In the genomic region with DNA sequence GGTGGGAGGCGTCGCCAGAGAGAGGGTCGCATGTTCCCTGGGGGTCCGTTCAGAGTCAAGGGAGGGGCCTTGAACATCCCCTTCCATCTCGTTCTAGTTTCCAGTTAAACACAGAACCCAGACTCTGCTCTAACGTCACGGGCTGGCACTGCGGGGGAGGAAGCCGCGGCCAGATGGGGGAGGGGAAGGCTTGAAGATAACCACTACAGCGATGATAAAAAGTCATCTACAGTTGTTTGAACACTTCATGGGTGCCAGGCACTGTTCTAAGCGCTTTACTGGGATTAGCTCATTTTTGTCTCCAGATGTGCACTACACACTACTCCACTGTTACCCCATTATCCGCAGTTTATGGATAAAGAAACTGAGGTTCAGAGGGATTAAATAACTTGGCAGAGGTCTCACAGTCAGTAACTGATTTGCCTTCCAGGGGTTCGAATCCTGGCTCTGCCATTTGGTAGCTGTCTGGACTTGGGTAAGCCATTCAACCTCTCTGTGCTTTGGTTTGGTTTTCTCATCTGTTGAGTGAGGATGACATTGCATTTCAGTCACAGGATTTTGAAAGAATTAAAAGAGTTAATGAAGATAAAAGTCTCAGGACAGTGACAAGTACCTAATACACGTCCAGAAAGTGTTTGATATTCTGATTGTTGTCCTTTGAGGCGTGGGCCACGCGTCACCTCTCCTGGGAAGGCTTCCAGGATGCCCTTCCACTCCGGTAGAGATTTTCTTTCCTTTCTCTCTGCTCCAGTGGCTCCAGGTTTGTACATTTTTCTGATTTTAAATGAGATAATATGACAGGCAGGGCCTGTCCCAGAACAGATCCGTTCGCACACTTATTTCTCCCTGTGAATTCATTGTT, we compare ENCODE assay signal across 8 cellular contexts. TPM values are rescaled to one million over a fixed set of nuclear protein-coding genes. Genes with fewer than 3 reads are reported as not detected.
DNase-seq lines count a peak whose midpoint lies in the region; ATAC-seq and TF ChIP-seq lines count a peak whose summit lies in the region.

No MANE protein-coding gene starts in this region.

- H3K9me3 Mint-ChIP-seq in activated naive CD8-positive, alpha-beta T cell treated with anti-CD3 and anti-CD28 coated beads for 36 hours, result no peaks in the 10 kb centered on the region
- H3K9me3 Mint-ChIP-seq in memory B cell, result no peaks in the 10 kb centered on the region

- H3K27ac ChIP-seq in RWPE2 (ENCODE audit: poor library complexity, severe bottlenecking) (no peak overlapping the region), stomach (peak overlapping the region; percentile 52 to 91 (median 74))

- no peaks in the 10 kb centered on the region for H3K36me3 ChIP-seq in RWPE2 (ENCODE audit: low read depth)
- H3K36me3 ChIP-seq in stomach, result no peaks in the 10 kb centered on the region

- TF ChIP-seq POLR2A in stomach (IDR thresholded peaks at IDR 0.05), result no peak

- H3K4me3 ChIP-seq in RWPE2 (ENCODE audit: severe bottlenecking), result peak overlapping the region; percentile 23
- peak overlapping the region; percentile 20 to 52 (median 41) for H3K4me3 ChIP-seq in stomach

- peak overlapping the region; percentile 69 for H3K4me3 Mint-ChIP-seq in activated naive CD8-positive, alpha-beta T cell treated with anti-CD3 and anti-CD28 coated beads for 36 hours
- peak overlapping the region; percentile 70 for H3K4me3 Mint-ChIP-seq in memory B cell

- intact Hi-C loops in stomach (cut with DNase I; ENCODE audit: low total_unique reads), result no loop called here

- TF ChIP-seq CTCF in RWPE2 (IDR thresholded peaks at IDR 0.05; ENCODE audit: poor library complexity, severe bottlenecking) (no peak), stomach (IDR thresholded peaks at IDR 0.05) (no peak)

- no peaks in the 10 kb centered on the region for H3K36me3 Mint-ChIP-seq in activated naive CD8-positive, alpha-beta T cell treated with anti-CD3 and anti-CD28 coated beads for 36 hours
- no peaks in the 10 kb centered on the region for H3K36me3 Mint-ChIP-seq in memory B cell

- ATAC-seq in GM19351 (IDR thresholded peaks at IDR 0.05; ENCODE audit: unreplicated experiment) (peak; percentile 20), RWPE2 (ENCODE audit: low read depth) (no peak), memory B cell (ENCODE audit: low read depth) (peak; percentile 72), HG02870 (IDR thresholded peaks at IDR 0.05; ENCODE audit: unreplicated experiment) (no peak), HG03571 (IDR thresholded peaks at IDR 0.05; ENCODE audit: unreplicated experiment) (no peak), GM21717 (IDR thresholded peaks at IDR 0.05; ENCODE audit: unreplicated experiment) (no peak)

- no peak for DNase-seq in RWPE2 (ENCODE audit: low spot score)
- peak; percentile 64 for DNase-seq in activated naive CD8-positive, alpha-beta T cell treated with anti-CD3 and anti-CD28 coated beads for 36 hours
- DNase-seq in memory B cell (ENCODE audit: low spot score in 2 of 2), result peak in 1 of 2 donors; percentile 58
- DNase-seq in stomach, result peak; percentile 50

- peaks cover 19% of the 10 kb centered on the region for H3K27me3 Mint-ChIP-seq in activated naive CD8-positive, alpha-beta T cell treated with anti-CD3 and anti-CD28 coated beads for 36 hours
- H3K27me3 Mint-ChIP-seq in memory B cell, result peaks cover 7% of the 10 kb centered on the region

- H3K27me3 ChIP-seq in RWPE2 (ENCODE audit: insufficient read depth, poor library complexity, severe bottlenecking) (peaks cover 4% of the 10 kb centered on the region), stomach (peaks cover 7 to 58% (median 20%) of the 10 kb centered on the region in 3 donors)

- no peak for TF ChIP-seq EP300 in stomach (IDR thresholded peaks at IDR 0.05)

- H3K9me3 ChIP-seq in RWPE2 (ENCODE audit: severe bottlenecking) (no peaks in the 10 kb centered on the region), stomach (no peaks in the 10 kb centered on the region)

- no peaks in the 10 kb centered on the region for H3K4me1 ChIP-seq in RWPE2 (ENCODE audit: insufficient read depth, poor library complexity, severe bottlenecking)
- peaks cover 0 to 16% (median 13%) of the 10 kb centered on the region in 4 donors for H3K4me1 ChIP-seq in stomach

- peaks cover 16% of the 10 kb centered on the region for H3K4me1 Mint-ChIP-seq in activated naive CD8-positive, alpha-beta T cell treated with anti-CD3 and anti-CD28 coated beads for 36 hours
- H3K4me1 Mint-ChIP-seq in memory B cell, result peaks cover 8% of the 10 kb centered on the region

- peak overlapping the region; percentile 77 for H3K27ac Mint-ChIP-seq in activated naive CD8-positive, alpha-beta T cell treated with anti-CD3 and anti-CD28 coated beads for 36 hours
- no peak overlapping the region for H3K27ac Mint-ChIP-seq in memory B cell

- WGBS in stomach, 5 donors, result 16 to 25% (median 17%) methylated on average over 21 of the region's 21 CpGs

RNA-seq across cellular contexts. Expression of gene RASAL1, which starts 0.8 kb away (rescaled TPM):
- 1 to 10 TPM; 1.3 to 1.9 TPM for total RNA-seq in activated naive CD8-positive, alpha-beta T cell treated with anti-CD3 and anti-CD28 coated beads for 36 hours
- total RNA-seq in stomach, result 10 to 100 TPM in 3 of 5 donors, 1 to 10 TPM in 2; 8.8 to 62.0 (median 47.3) TPM
- 10 to 100 TPM in 2 of 3 donors, 1 to 10 TPM in 1; 3.0 to 28.9 (median 18.8) TPM for polyA plus RNA-seq in stomach

RNA-seq across cellular contexts. Expression of gene CFAP73, which starts 13.2 kb away (rescaled TPM):
- 1 to 10 TPM in 1 of 2 experiments, under 1 TPM in 1; 0.16 to 1.0 TPM for total RNA-seq in activated naive CD8-positive, alpha-beta T cell treated with anti-CD3 and anti-CD28 coated beads for 36 hours
- total RNA-seq in stomach, result 1 to 10 TPM in 1 of 5 donors, not detected in 4; 5.7 TPM
- polyA plus RNA-seq in stomach, result 1 to 10 TPM in 1 of 3 donors, under 1 TPM in 2; 0.44 to 2.6 (median 0.70) TPM

RNA-seq across cellular contexts. Expression of gene DDX54, which starts 48.9 kb away (rescaled TPM):
- total RNA-seq in activated naive CD8-positive, alpha-beta T cell treated with anti-CD3 and anti-CD28 coated beads for 36 hours, result 100 to 1,000 TPM; 136 to 145 TPM
- total RNA-seq in stomach, result 100 to 1,000 TPM in 1 of 5 donors, 10 to 100 TPM in 4; 14.6 to 167 (median 41.7) TPM
- 10 to 100 TPM; 28.5 to 64.6 (median 34.1) TPM for polyA plus RNA-seq in stomach

RNA-seq across cellular contexts. Expression of gene RITA1, which starts 49.2 kb away (rescaled TPM):
- total RNA-seq in activated naive CD8-positive, alpha-beta T cell treated with anti-CD3 and anti-CD28 coated beads for 36 hours, result 10 to 100 TPM; 28.9 to 31.1 TPM
- 10 to 100 TPM in 2 of 5 donors, 1 to 10 TPM in 3; 4.1 to 19.2 (median 5.0) TPM for total RNA-seq in stomach
- polyA plus RNA-seq in stomach, result 10 to 100 TPM in 2 of 3 donors, 1 to 10 TPM in 1; 8.4 to 14.3 (median 11.5) TPM

Comparison
In these comparisons a context has a peak if more than half of its experiments do, and no peak if none do; other contexts are left out.
1. ATAC-seq: peak in GM19351 (single experiment) and memory B cell (single experiment); none in RWPE2 (single experiment), HG02870 (single experiment), HG03571 (single experiment) and GM21717 (single experiment).